8 cellular contexts compared by ENCODE assay signal in the genomic region with DNA sequence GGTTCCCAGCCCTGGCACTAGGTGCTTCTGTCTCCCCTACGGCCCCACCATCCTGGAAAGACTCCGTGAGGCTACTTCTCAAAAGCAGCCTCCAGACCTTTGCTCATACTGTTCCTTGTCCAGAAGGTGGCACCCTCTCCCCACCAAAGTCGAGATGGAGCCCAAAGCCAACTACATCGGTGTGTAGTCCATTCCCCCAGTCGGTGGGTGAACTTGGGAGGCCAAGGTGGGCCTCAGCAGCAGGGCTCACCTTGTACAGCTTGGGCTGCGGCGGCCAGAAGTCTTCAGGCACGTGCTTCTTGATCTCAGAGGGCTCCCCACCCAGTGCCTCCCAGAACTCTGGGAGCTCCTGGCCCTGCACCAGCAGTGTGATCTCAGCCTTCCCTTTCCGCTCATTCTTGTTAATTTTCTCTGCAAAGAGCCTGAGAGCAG. TPM values are rescaled to one million over a fixed set of nuclear protein-coding genes. Genes with fewer than 3 reads are reported as not detected.
A peak's percentile ranks its signal among the peaks of the same experiment; 100 is the strongest.
DNase-seq lines count a peak whose midpoint lies in the region; ATAC-seq and TF ChIP-seq lines count a peak whose summit lies in the region.

No MANE protein-coding gene starts in this region.

- H4K20me1 ChIP-seq in DOHH2 (ENCODE audit: control insufficient read depth, insufficient read depth, low read depth, low read length), result no peaks in the 10 kb centered on the region

- H3K36me3 Mint-ChIP-seq in activated naive CD8-positive, alpha-beta T cell, result no peaks in the 10 kb centered on the region
- no peaks in the 10 kb centered on the region for H3K36me3 Mint-ChIP-seq in glutamatergic neuron (ENCODE audit: unreplicated experiment)

- no peaks in the 10 kb centered on the region for H3K9me3 Mint-ChIP-seq in activated naive CD8-positive, alpha-beta T cell (ENCODE audit: low read depth)
- H3K9me3 Mint-ChIP-seq in glutamatergic neuron (ENCODE audit: unreplicated experiment), result peaks cover 8% of the 10 kb centered on the region

- no peaks in the 10 kb centered on the region for H3K27me3 Mint-ChIP-seq in activated naive CD8-positive, alpha-beta T cell
- peaks cover 18% of the 10 kb centered on the region for H3K27me3 Mint-ChIP-seq in glutamatergic neuron (ENCODE audit: unreplicated experiment)

- H3K27ac ChIP-seq in DOHH2 (ENCODE audit: low read depth, low read length) (no peak overlapping the region), psoas muscle (peak overlapping the region; percentile 61)

- TF ChIP-seq CTCF in DOHH2 (IDR thresholded peaks at IDR 0.05; ENCODE audit: low read depth, low read length, poor library complexity, severe bottlenecking) (peak; percentile 79), glutamatergic neuron (IDR thresholded peaks at IDR 0.05; ENCODE audit: partially characterized antibody, unreplicated experiment) (peak; percentile 59), psoas muscle (IDR thresholded peaks at IDR 0.05) (peak; percentile 54)

- DNase-seq in M059J (ENCODE audit: low read depth) (peak; percentile 64), glutamatergic neuron (peak; percentile 78), psoas muscle (peak; percentile 55 to 79)

- H3K27me3 ChIP-seq in DOHH2 (ENCODE audit: control insufficient read depth, low read length) (no peaks in the 10 kb centered on the region), psoas muscle (ENCODE audit: insufficient read depth in 3 of 3, low read length in 2 of 3) (no peaks in the 10 kb centered on the region)

- intact Hi-C loops in psoas muscle (cut with DNase I), result no loop called here

- no peaks in the 10 kb centered on the region for H3K79me2 ChIP-seq in DOHH2 (ENCODE audit: control insufficient read depth, low read length)

- H3F3A ChIP-seq in DOHH2 (ENCODE audit: control insufficient read depth, insufficient read depth), result peaks cover 5% of the 10 kb centered on the region; the same call in 1 of the 2 replicates

- peak; percentile 86 for ATAC-seq in SK-N-SH treated with all-trans-retinoic acid at 6 μM for 48 hours
- peak; percentile 59 to 76 (median 66) for ATAC-seq in psoas muscle
- no peak for ATAC-seq in GM19452 (IDR thresholded peaks at IDR 0.05; ENCODE audit: unreplicated experiment)
- no peak for ATAC-seq in HG02973 (IDR thresholded peaks at IDR 0.05; ENCODE audit: unreplicated experiment)

- H3K36me3 ChIP-seq in DOHH2 (ENCODE audit: control insufficient read depth, low read length) (peaks cover 62% of the 10 kb centered on the region), psoas muscle (ENCODE audit: insufficient read depth in 1 of 2, low read depth in 1 of 2) (peaks cover 12 to 99% of the 10 kb centered on the region in 2 donors)

- peak overlapping the region; percentile 75 for H3K27ac Mint-ChIP-seq in activated naive CD8-positive, alpha-beta T cell
- peak overlapping the region; percentile 55 for H3K27ac Mint-ChIP-seq in glutamatergic neuron (ENCODE audit: unreplicated experiment)

- no peaks in the 10 kb centered on the region for H3K9me3 ChIP-seq in DOHH2 (ENCODE audit: control insufficient read depth, insufficient read depth, low read length)
- no peaks in the 10 kb centered on the region for H3K9me3 ChIP-seq in psoas muscle

- H3K4me3 Mint-ChIP-seq in activated naive CD8-positive, alpha-beta T cell, result no peak overlapping the region
- peak overlapping the region; percentile 52 for H3K4me3 Mint-ChIP-seq in glutamatergic neuron (ENCODE audit: unreplicated experiment)

- WGBS in psoas muscle, 3 donors, result 26 to 29% (median 28%) methylated on average over 9 of the region's 9 CpGs

- peaks cover 3% of the 10 kb centered on the region; the same call in 1 of the 2 replicates for H3K4me1 ChIP-seq in DOHH2 (ENCODE audit: control insufficient read depth, low read length)
- peaks cover 3% of the 10 kb centered on the region for H3K4me1 ChIP-seq in psoas muscle

- H3K9me2 ChIP-seq in DOHH2 (replicated peaks; ENCODE audit: control insufficient read depth, low read length), result no peaks in the 10 kb centered on the region

- H3K4me1 Mint-ChIP-seq in activated naive CD8-positive, alpha-beta T cell (ENCODE audit: low read depth), result peaks cover 4% of the 10 kb centered on the region
- H3K4me1 Mint-ChIP-seq in glutamatergic neuron (ENCODE audit: low read depth, unreplicated experiment), result peaks cover 7% of the 10 kb centered on the region

- H3K4me3 ChIP-seq in DOHH2 (ENCODE audit: low read length) (no peak overlapping the region), psoas muscle (no peak overlapping the region)

- H3K4me2 ChIP-seq in DOHH2 (ENCODE audit: low read length), result no peak overlapping the region

TF ChIP-seq in SK-N-SH treated with all-trans-retinoic acid at 6 μM for 48 hours, 23 proteins besides CTCF, POLR2A, EP300 and RAD21:
- TF ChIP-seq, protein P1, sequence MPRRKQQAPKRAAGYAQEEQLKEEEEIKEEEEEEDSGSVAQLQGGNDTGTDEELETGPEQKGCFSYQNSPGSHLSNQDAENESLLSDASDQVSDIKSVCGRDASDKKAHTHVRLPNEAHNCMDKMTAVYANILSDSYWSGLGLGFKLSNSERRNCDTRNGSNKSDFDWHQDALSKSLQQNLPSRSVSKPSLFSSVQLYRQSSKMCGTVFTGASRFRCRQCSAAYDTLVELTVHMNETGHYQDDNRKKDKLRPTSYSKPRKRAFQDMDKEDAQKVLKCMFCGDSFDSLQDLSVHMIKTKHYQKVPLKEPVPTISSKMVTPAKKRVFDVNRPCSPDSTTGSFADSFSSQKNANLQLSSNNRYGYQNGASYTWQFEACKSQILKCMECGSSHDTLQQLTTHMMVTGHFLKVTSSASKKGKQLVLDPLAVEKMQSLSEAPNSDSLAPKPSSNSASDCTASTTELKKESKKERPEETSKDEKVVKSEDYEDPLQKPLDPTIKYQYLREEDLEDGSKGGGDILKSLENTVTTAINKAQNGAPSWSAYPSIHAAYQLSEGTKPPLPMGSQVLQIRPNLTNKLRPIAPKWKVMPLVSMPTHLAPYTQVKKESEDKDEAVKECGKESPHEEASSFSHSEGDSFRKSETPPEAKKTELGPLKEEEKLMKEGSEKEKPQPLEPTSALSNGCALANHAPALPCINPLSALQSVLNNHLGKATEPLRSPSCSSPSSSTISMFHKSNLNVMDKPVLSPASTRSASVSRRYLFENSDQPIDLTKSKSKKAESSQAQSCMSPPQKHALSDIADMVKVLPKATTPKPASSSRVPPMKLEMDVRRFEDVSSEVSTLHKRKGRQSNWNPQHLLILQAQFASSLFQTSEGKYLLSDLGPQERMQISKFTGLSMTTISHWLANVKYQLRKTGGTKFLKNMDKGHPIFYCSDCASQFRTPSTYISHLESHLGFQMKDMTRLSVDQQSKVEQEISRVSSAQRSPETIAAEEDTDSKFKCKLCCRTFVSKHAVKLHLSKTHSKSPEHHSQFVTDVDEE (CRISPR knock-in tag; IDR thresholded peaks at IDR 0.05), result no peak
- TF ChIP-seq CSDC2 (CRISPR knock-in tag; IDR thresholded peaks at IDR 0.05) (no peak), ZC3H10 (CRISPR knock-in tag; IDR thresholded peaks at IDR 0.05) (no peak), ZNF8 (CRISPR knock-in tag; IDR thresholded peaks at IDR 0.05) (no peak), SNAI2 (CRISPR knock-in tag; IDR thresholded peaks at IDR 0.05) (no peak), OSR1 (CRISPR knock-in tag; IDR thresholded peaks at IDR 0.05) (no peak), GLIS3 (CRISPR knock-in tag; IDR thresholded peaks at IDR 0.05) (no peak), ISL1 (CRISPR knock-in tag; IDR thresholded peaks at IDR 0.05) (no peak), TCF4 (CRISPR knock-in tag; IDR thresholded peaks at IDR 0.05; ENCODE audit: borderline replicate concordance) (no peak)
- TF ChIP-seq, protein P2, sequence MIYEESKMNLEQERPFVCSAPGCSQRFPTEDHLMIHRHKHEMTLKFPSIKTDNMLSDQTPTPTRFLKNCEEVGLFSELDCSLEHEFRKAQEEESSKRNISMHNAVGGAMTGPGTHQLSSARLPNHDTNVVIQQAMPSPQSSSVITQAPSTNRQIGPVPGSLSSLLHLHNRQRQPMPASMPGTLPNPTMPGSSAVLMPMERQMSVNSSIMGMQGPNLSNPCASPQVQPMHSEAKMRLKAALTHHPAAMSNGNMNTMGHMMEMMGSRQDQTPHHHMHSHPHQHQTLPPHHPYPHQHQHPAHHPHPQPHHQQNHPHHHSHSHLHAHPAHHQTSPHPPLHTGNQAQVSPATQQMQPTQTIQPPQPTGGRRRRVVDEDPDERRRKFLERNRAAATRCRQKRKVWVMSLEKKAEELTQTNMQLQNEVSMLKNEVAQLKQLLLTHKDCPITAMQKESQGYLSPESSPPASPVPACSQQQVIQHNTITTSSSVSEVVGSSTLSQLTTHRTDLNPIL (CRISPR knock-in tag; IDR thresholded peaks at IDR 0.05; ENCODE audit: low read depth), result no peak

RNA-seq across cellular contexts. Expression of a gene that starts 10.2 kb away (rescaled TPM):
- 180 and 214 TPM in 2 replicates for total RNA-seq in M059J (2014; rRNA removed; shearing (Covaris generic))
- total RNA-seq in glutamatergic neuron (ENCODE audit: unreplicated experiment) (203 TPM), psoas muscle (100 to 1,000 TPM; 517 to 816 (median 599) TPM)
- polyA plus RNA-seq in psoas muscle, result 100 to 1,000 TPM; 379 to 491 (median 476) TPM

RNA-seq across cellular contexts. Expression of a gene that starts 12.1 kb away (rescaled TPM):
- total RNA-seq in M059J (2014; rRNA removed; shearing (Covaris generic)), result 13.3 and 26.4 TPM in 2 replicates
- total RNA-seq in glutamatergic neuron (ENCODE audit: unreplicated experiment) (7.4 TPM), psoas muscle (10 to 100 TPM; 14.3 to 28.4 (median 22.0) TPM)
- 10 to 100 TPM in 2 of 3 donors, 1 to 10 TPM in 1; 8.1 to 18.4 (median 11.6) TPM for polyA plus RNA-seq in psoas muscle

RNA-seq across cellular contexts. Expression of a gene that starts 22.9 kb away (rescaled TPM):
- total RNA-seq in M059J (2014; rRNA removed; shearing (Covaris generic)), result 24.3 and 38.0 TPM in 2 replicates
- total RNA-seq in glutamatergic neuron (ENCODE audit: unreplicated experiment), result 84.6 TPM
- total RNA-seq in psoas muscle, result 1 to 10 TPM; 6.6 to 9.4 (median 8.5) TPM
- 1 to 10 TPM; 5.1 to 9.5 (median 6.2) TPM for polyA plus RNA-seq in psoas muscle

Comparison
In these comparisons a context has a peak if more than half of its experiments do, and no peak if none do; other contexts are left out.
1. ATAC-seq: peak in SK-N-SH treated with all-trans-retinoic acid at 6 μM for 48 hours (single experiment) and psoas muscle (4 of 4); none in GM19452 (single experiment) and HG02973 (single experiment).
2. Peak in every context shown above with its lines, with median percentiles within 50 percentile points of each other: CTCF ChIP-seq and DNase-seq.